Comparison of ENCODE assay signal across 8 cellular contexts in the genomic region with DNA sequence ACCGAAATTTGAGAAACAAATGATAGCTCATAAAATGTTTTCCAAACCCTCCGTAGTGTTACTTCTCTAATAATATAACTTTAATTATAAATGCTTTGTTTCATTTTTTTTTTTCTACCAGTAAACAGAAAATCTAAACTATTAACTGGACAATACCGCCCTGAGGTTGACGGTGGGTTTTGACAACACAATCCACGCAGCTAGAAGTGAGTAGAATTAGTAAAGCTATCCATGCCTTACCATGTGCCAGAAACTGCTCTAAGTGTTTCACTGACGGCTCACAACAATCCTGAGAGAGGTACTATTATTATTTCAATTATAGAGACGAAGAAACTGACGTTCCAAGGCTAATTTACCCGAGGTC. TPM values are rescaled to one million over a fixed set of nuclear protein-coding genes. Genes with fewer than 3 reads are reported as not detected.
DNase-seq lines count a peak whose midpoint lies in the region; ATAC-seq, FAIRE-seq and TF ChIP-seq lines count a peak whose summit lies in the region.

No MANE protein-coding gene starts in this region.

- 6 to 9% methylated on average over 9 of the region's 9 CpGs for WGBS in lung, 2 donors
- 9 to 10% methylated on average over 9 of the region's 9 CpGs for WGBS in aorta, 2 donors

- H3K27ac ChIP-seq in lung (ENCODE audit: low read depth in 1 of 2, low read length in 1 of 2) (peak overlapping the region; percentile 81 to 97), aorta (ENCODE audit: low read depth in 1 of 2, low read length in 2 of 2) (peak overlapping the region in 1 of 2 donors; percentile 65)

- in situ Hi-C loops in astrocyte of the spinal cord (cut with HindIII; ENCODE audit: low sequenced_read_pairs): no loop called here

- no peaks in the 10 kb centered on the region for H3K27me3 ChIP-seq in lung (ENCODE audit: control insufficient read depth, insufficient read depth)
- no peaks in the 10 kb centered on the region for H3K27me3 ChIP-seq in aorta (ENCODE audit: control insufficient read depth in 1 of 2, insufficient read depth in 2 of 2, low read length in 1 of 2)

- FAIRE-seq in GM12891 (lab: Jason Lieb, UNC): no peak

- no peaks in the 10 kb centered on the region for H3K9me3 ChIP-seq in lung (ENCODE audit: control insufficient read depth in 2 of 2, insufficient read depth in 1 of 2, low read length in 1 of 2)
- H3K9me3 ChIP-seq in aorta (ENCODE audit: control insufficient read depth, low read length): no peaks in the 10 kb centered on the region

- peak; percentile 19 for ATAC-seq in HG03097 (IDR thresholded peaks at IDR 0.05; ENCODE audit: low FRiP score, unreplicated experiment)
- no peak for ATAC-seq in lung (ENCODE audit: insufficient read depth, low FRiP score)
- ATAC-seq in aorta (ENCODE audit: low FRiP score): no peak
- ATAC-seq in omental fat pad (ENCODE audit: low FRiP score): no peak

- H3K4me1 ChIP-seq in lung (ENCODE audit: control insufficient read depth in 2 of 2, insufficient read depth in 2 of 2, low read length in 2 of 2) (peaks cover 0 to 6% of the 10 kb centered on the region in 2 donors), aorta (ENCODE audit: control insufficient read depth in 1 of 2, insufficient read depth in 2 of 2, low read length in 2 of 2) (no peaks in the 10 kb centered on the region)

- no peak for TF ChIP-seq CTCF in AG09309 (IDR thresholded peaks at IDR 0.05; ENCODE audit: control insufficient read depth, insufficient read depth, low read depth, low read length, missing control alignments)
- TF ChIP-seq CTCF in astrocyte of the spinal cord (IDR thresholded peaks at IDR 0.05; ENCODE audit: low read depth, low read length): no peak
- TF ChIP-seq CTCF in lung (IDR thresholded peaks at IDR 0.05; ENCODE audit: control extremely low read depth, extremely low read depth): no peak
- no peak for TF ChIP-seq CTCF in omental fat pad (IDR thresholded peaks at IDR 0.05)

- no peaks in the 10 kb centered on the region for H3K36me3 ChIP-seq in lung (ENCODE audit: control insufficient read depth in 2 of 2, insufficient read depth in 2 of 2, low read length in 2 of 2)
- no peaks in the 10 kb centered on the region for H3K36me3 ChIP-seq in aorta (ENCODE audit: control insufficient read depth in 1 of 2, insufficient read depth in 2 of 2, low read length in 1 of 2)

- intact Hi-C loops in aorta (cut with DNase I): no loop called here

- no peak for TF ChIP-seq POLR2A in GM12891 (IDR thresholded peaks at IDR 0.05; ENCODE audit: low read depth, low read length)

- no peak for DNase-seq in AG09309 (ENCODE audit: low read depth)
- no peak for DNase-seq in astrocyte of the spinal cord (ENCODE audit: low read depth, low spot score)
- no peak for DNase-seq in lung (ENCODE audit: low spot score)
- no peak for DNase-seq in aorta
- no peak for DNase-seq in NCI-H2171 (lab: John Stamatoyannopoulos, UW)
- no peak for DNase-seq in GM12891 (ENCODE audit: insufficient read length, low spot score)
- no peak for DNase-seq in omental fat pad (ENCODE audit: low spot score)

- H3K4me3 ChIP-seq in AG09309 (ENCODE audit: control insufficient read depth, low read depth, low read length): peak overlapping the region; percentile 93
- H3K4me3 ChIP-seq in astrocyte of the spinal cord (ENCODE audit: low read depth, low read length): peak overlapping the region; percentile 88
- H3K4me3 ChIP-seq in lung: peak overlapping the region; percentile 96
- peak overlapping the region; percentile 73 to 97 for H3K4me3 ChIP-seq in aorta (ENCODE audit: low read length in 2 of 2)

TF ChIP-seq in GM12891, 5 proteins besides CTCF, POLR2A, EP300 and RAD21:
- no peak for TF ChIP-seq SPI1 (IDR thresholded peaks at IDR 0.05; ENCODE audit: low read depth, low read length)
- TF ChIP-seq POU2F2 (IDR thresholded peaks at IDR 0.05; ENCODE audit: low read depth, low read length): no peak
- TF ChIP-seq PAX5 (IDR thresholded peaks at IDR 0.05; ENCODE audit: insufficient read depth, low read length, severe bottlenecking): no peak
- no peak for TF ChIP-seq POLR2AphosphoS5 (IDR thresholded peaks at IDR 0.05; ENCODE audit: low read depth, low read length)
- no peak for TF ChIP-seq TAF1 (IDR thresholded peaks at IDR 0.05; ENCODE audit: low read depth, low read length)

RNA-seq across cellular contexts. Expression of a gene that starts 0.4 kb away (rescaled TPM):
- total RNA-seq in lung: 10 to 100 TPM; 13.6 to 15.2 TPM
- polyA plus RNA-seq in lung: 10 to 100 TPM; 13.6 to 19.8 TPM
- 10 to 100 TPM; 10.4 to 14.2 TPM for total RNA-seq in aorta
- polyA plus RNA-seq in aorta: 10 to 100 TPM; 14.3 to 16.8 TPM
- 20.3 TPM for polyA plus RNA-seq in GM12891 (2012; ENCODE audit: low read depth, missing spikeins)
- 10 to 100 TPM in 2 of 4 donors, 1 to 10 TPM in 2; 7.0 to 19.7 (median 12.5) TPM for total RNA-seq in omental fat pad

RNA-seq across cellular contexts. Expression of a gene that starts 15.0 kb away (rescaled TPM):
- total RNA-seq in lung (10 to 100 TPM; 22.5 to 38.6 TPM), aorta (10 to 100 TPM; 29.1 to 36.8 TPM), omental fat pad (10 to 100 TPM; 18.1 to 39.7 (median 25.8) TPM)
- polyA plus RNA-seq in lung (10 to 100 TPM; 14.4 to 16.3 TPM), aorta (10 to 100 TPM; 15.4 to 27.5 TPM)
- 19.3 TPM for polyA plus RNA-seq in GM12891 (2012; ENCODE audit: low read depth, missing spikeins)
